18 cellular contexts compared by ENCODE assay signal in genomic region chr7:20417260-20417659, GRCh38.
DNase-seq lines count a peak whose midpoint lies in the region; ATAC-seq and TF ChIP-seq lines count a peak whose summit lies in the region.
"Had no signal": no experiment of that assay in that cellular context is flagged by ENCODE, and none has a peak within 500 bp of the region (broad histone marks: within the 10 kb centered on the region; RNA-seq: fewer than 3 reads in every experiment).

No MANE protein-coding gene starts in this region.

- no peaks in the 10 kb centered on the region for H3K36me3 ChIP-seq in SU-DHL-6 (ENCODE audit: low read length)

- no peak for TF ChIP-seq CTCF in SU-DHL-6 (IDR thresholded peaks at IDR 0.05; ENCODE audit: insufficient read depth, low read length, poor library complexity, severe bottlenecking)

- H3K4me3 Mint-ChIP-seq in memory B cell, result no peak overlapping the region
- H3K4me3 Mint-ChIP-seq: activated B cell treated with CpG ODN at 0.5 μM for 24 hours; activated CD8-positive, alpha-beta T cell treated with anti-CD3 and anti-CD28 coated beads for 36 hours; CD8-positive, alpha-beta T cell had no signal

- DNase-seq in CD1c-positive myeloid dendritic cell (ENCODE audit: extremely low spot score) (peak; percentile 82), Kasumi-1 (lab: John Stamatoyannopoulos, UW) (peak; percentile 40 to 60), memory B cell (ENCODE audit: low spot score in 2 of 2) (no peak), A172 (ENCODE audit: low spot score) (no peak), LoVo (ENCODE audit: low spot score) (no peak), 8988T (no peak)
- DNase-seq: activated B cell treated with CpG ODN at 0.5 μM for 24 hours; activated CD8-positive, alpha-beta T cell treated with anti-CD3 and anti-CD28 coated beads for 36 hours; activated naive CD4-positive, alpha-beta T cell treated with Interleukin-2 at 50 U/mL for 16 hours; activated T-cell treated with anti-CD3 and anti-CD28 coated beads, Interleukin-2, amount 50 U/mL, for 1 hour; CD8-positive, alpha-beta T cell; foreskin keratinocyte; NCI-H187; NK-92 treated with Interleukin-12 subunit alpha and Interleukin-12 subunit beta, amount 100 ng/mL, for 24 hours; stimulated activated CD4-positive, alpha-beta T cell treated with anti-CD3 and anti-CD28 coated beads, Interleukin-12 subunit alpha, Interleukin-12 subunit beta, amount 100 ng/mL, for 4 hours; stimulated activated CD8-positive, alpha-beta memory T cell treated with anti-CD3 and anti-CD28 coated beads, Interleukin-4, amount 100 ng/mL, for 48 hours had no signal

- H3K4me2 ChIP-seq in SU-DHL-6 (ENCODE audit: low read depth, low read length, poor library complexity, severe bottlenecking), result no peak overlapping the region

- H3K27me3 ChIP-seq in SU-DHL-6 (ENCODE audit: low read length), result no peaks in the 10 kb centered on the region
- H3K27me3 ChIP-seq: foreskin keratinocyte had no signal

- no peak overlapping the region for H3K4me3 ChIP-seq in SU-DHL-6 (ENCODE audit: insufficient read depth, low read length, poor library complexity, severe bottlenecking)

- H4K20me1 ChIP-seq in SU-DHL-6 (ENCODE audit: low read depth, low read length), result no peaks in the 10 kb centered on the region

- H3K9me2 ChIP-seq in SU-DHL-6 (replicated peaks; ENCODE audit: insufficient read depth, low read length), result no peaks in the 10 kb centered on the region

- no peaks in the 10 kb centered on the region for H3F3A ChIP-seq in SU-DHL-6 (ENCODE audit: insufficient read depth)

- no peak overlapping the region for H3K27ac Mint-ChIP-seq in memory B cell
- H3K27ac Mint-ChIP-seq: activated B cell treated with CpG ODN at 0.5 μM for 24 hours; activated CD8-positive, alpha-beta T cell treated with anti-CD3 and anti-CD28 coated beads for 36 hours; CD8-positive, alpha-beta T cell had no signal

- H3K27me3 Mint-ChIP-seq in memory B cell, result no peaks in the 10 kb centered on the region
- H3K27me3 Mint-ChIP-seq: activated B cell treated with CpG ODN at 0.5 μM for 24 hours; activated CD8-positive, alpha-beta T cell treated with anti-CD3 and anti-CD28 coated beads for 36 hours had no signal

- no peaks in the 10 kb centered on the region for H3K9me3 ChIP-seq in SU-DHL-6 (ENCODE audit: insufficient read depth, low read length)

- H3K27ac ChIP-seq in SU-DHL-6 (ENCODE audit: low read depth, low read length), result no peak overlapping the region
- H3K27ac ChIP-seq: foreskin keratinocyte had no signal

- no peak overlapping the region for H3K9ac ChIP-seq in SU-DHL-6 (ENCODE audit: low read length)

- no peaks in the 10 kb centered on the region for H3K9me3 Mint-ChIP-seq in memory B cell
- H3K9me3 Mint-ChIP-seq: activated B cell treated with CpG ODN at 0.5 μM for 24 hours; activated CD8-positive, alpha-beta T cell treated with anti-CD3 and anti-CD28 coated beads for 36 hours; CD8-positive, alpha-beta T cell had no signal

- no peaks in the 10 kb centered on the region for H3K36me3 Mint-ChIP-seq in memory B cell
- H3K36me3 Mint-ChIP-seq: CD8-positive, alpha-beta T cell had no signal

- H2AFZ ChIP-seq in SU-DHL-6 (ENCODE audit: low read depth, low read length, severe bottlenecking), result peak overlapping the region; percentile 13

- no peaks in the 10 kb centered on the region for H3K79me2 ChIP-seq in SU-DHL-6 (ENCODE audit: insufficient read depth, low read length)

- H3K4me1 Mint-ChIP-seq in memory B cell, result no peaks in the 10 kb centered on the region
- H3K4me1 Mint-ChIP-seq: activated B cell treated with CpG ODN at 0.5 μM for 24 hours had no signal

- ATAC-seq in memory B cell (ENCODE audit: low read depth) (peak; percentile 22), GM21717 (IDR thresholded peaks at IDR 0.05; ENCODE audit: unreplicated experiment) (no peak)
- ATAC-seq: activated CD8-positive, alpha-beta T cell treated with anti-CD3 and anti-CD28 coated beads for 36 hours; CD8-positive, alpha-beta T cell; foreskin keratinocyte had no signal

Comparison
In these comparisons a context has a peak if more than half of its experiments do, and no peak if none do; other contexts are left out.
1. DNase-seq: peak in CD1c-positive myeloid dendritic cell (single experiment) and Kasumi-1 (2 of 2); none in memory B cell (0 of 2), A172 (single experiment), LoVo (single experiment) and 8988T (single experiment).